In the genomic region with DNA sequence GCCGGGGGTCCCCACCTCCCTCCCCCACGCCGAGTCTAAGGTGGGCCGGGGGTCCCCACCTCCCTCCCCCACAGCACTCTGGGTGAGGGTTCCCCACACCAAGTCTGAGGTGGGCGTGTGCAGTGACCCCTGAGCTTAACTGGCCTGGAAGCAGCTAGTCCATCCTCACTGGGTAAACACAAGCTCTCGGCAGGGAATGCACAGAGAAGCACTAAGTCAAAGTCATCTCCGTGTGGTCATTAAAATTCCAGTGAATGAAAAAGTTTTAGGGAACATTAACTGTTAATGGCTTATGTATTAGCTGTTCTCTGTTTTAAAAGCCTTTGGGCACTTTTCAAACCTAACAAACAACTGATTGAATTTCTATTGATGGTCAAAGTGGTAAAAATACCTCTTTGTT, we compare ENCODE assay signal across 14 cellular contexts. TPM values are rescaled to one million over a fixed set of nuclear protein-coding genes. Genes with fewer than 3 reads are reported as not detected.
DNase-seq lines count a peak whose midpoint lies in the region; ATAC-seq, FAIRE-seq and TF ChIP-seq lines count a peak whose summit lies in the region.
"Had no signal": no experiment of that assay in that cellular context is flagged by ENCODE, and none has a peak within 500 bp of the region (broad histone marks: within the 10 kb centered on the region; RNA-seq: fewer than 3 reads in every experiment).

No MANE protein-coding gene starts in this region.

- H3K4me3 ChIP-seq in right lobe of liver (no peak overlapping the region), HepG2 (replicated peaks in 1 of 3; ENCODE audit: insufficient read depth in 1 of 3, low read depth in 2 of 3, low read length in 3 of 3) (no peak overlapping the region), hepatocyte (no peak overlapping the region), psoas muscle (no peak overlapping the region), mucosa of descending colon (no peak overlapping the region)
- H3K4me3 ChIP-seq: MG63, SJSA1 had no signal

- H2AFZ ChIP-seq in HepG2 (ENCODE audit: low read length) (no peak overlapping the region), hepatocyte (no peak overlapping the region)

- H3K9me2 ChIP-seq in hepatocyte (replicated peaks; ENCODE audit: insufficient read depth) = no peaks in the 10 kb centered on the region

- H4K20me1 ChIP-seq in HepG2 (ENCODE audit: insufficient read depth, low read length) (0 out of 2 replicates have a peak, but pooled peaks cover 2% of the 10 kb centered on the region), hepatocyte (ENCODE audit: insufficient read depth, poor library complexity, severe bottlenecking) (no peaks in the 10 kb centered on the region)

- H3K4me2 ChIP-seq in HepG2 (ENCODE audit: low read depth, low read length) (no peak overlapping the region), hepatocyte (peak overlapping the region; percentile 67)

- H3K4me1 ChIP-seq in right lobe of liver (no peaks in the 10 kb centered on the region), HepG2 (ENCODE audit: insufficient read depth, low read length) (peaks cover 8% of the 10 kb centered on the region), hepatocyte (ENCODE audit: insufficient read depth) (peaks cover 21% of the 10 kb centered on the region), psoas muscle (peaks cover 22% of the 10 kb centered on the region), mucosa of descending colon (ENCODE audit: low read depth) (no peaks in the 10 kb centered on the region)
- H3K4me1 ChIP-seq: SJSA1 had no signal

- H3K79me2 ChIP-seq in HepG2 (ENCODE audit: insufficient read depth, low read length) = no peaks in the 10 kb centered on the region
- H3K79me2 ChIP-seq in hepatocyte = no peaks in the 10 kb centered on the region

- ATAC-seq in right lobe of liver = no peak
- no peak for ATAC-seq in HepG2
- ATAC-seq in psoas muscle = no peak
- no peak for ATAC-seq in HG02840 (IDR thresholded peaks at IDR 0.05; ENCODE audit: low FRiP score, unreplicated experiment)
- no peak for ATAC-seq in HG03442 (IDR thresholded peaks at IDR 0.05; ENCODE audit: unreplicated experiment)
- ATAC-seq in HG03378 (IDR thresholded peaks at IDR 0.05; ENCODE audit: unreplicated experiment) = no peak
- ATAC-seq in mucosa of descending colon = no peak
- ATAC-seq: activated CD8-positive, alpha-beta T cell treated with anti-CD3 and anti-CD28 coated beads for 36 hours had no signal

- no peak for TF ChIP-seq POLR2A in right lobe of liver (IDR thresholded peaks at IDR 0.05)
- TF ChIP-seq POLR2A in HepG2 (IDR thresholded peaks at IDR 0.05; ENCODE audit: insufficient read depth in 1 of 2, low read depth in 2 of 2, low read length in 2 of 2) = no peak

- WGBS in right lobe of liver (ENCODE audit: insufficient coverage, low coverage, low lambda C conversion rate, missing lambda C conversion rate) = 20% methylated on average over 3 of the region's 7 CpGs
- 73% methylated on average over 7 of the region's 7 CpGs for WGBS in HepG2 (ENCODE audit: low lambda C conversion rate)
- WGBS in hepatocyte (ENCODE audit: low lambda C conversion rate, missing lambda C conversion rate) = 44% methylated on average over 6 of the region's 7 CpGs
- 71 to 73% (median 71%) methylated on average over 7 of the region's 7 CpGs for WGBS in psoas muscle, 3 donors

- POLR2A ChIA-PET in HepG2 (lab: Yijun Ruan, JAX) = no interaction called here

- in situ Hi-C loops in HepG2 (cut with HindIII; ENCODE audit: extremely low pct_ligation_motif_present, low pct_unique_long_range_greater_than_20kb) = no loop called here

- H3K27me3 ChIP-seq in right lobe of liver (no peaks in the 10 kb centered on the region), HepG2 (ENCODE audit: control insufficient read depth in 1 of 2, insufficient read depth in 2 of 2, low read length in 2 of 2) (no peaks in the 10 kb centered on the region), hepatocyte (no peaks in the 10 kb centered on the region), psoas muscle (ENCODE audit: insufficient read depth in 3 of 3, low read length in 2 of 3) (no peaks in the 10 kb centered on the region)
- H3K27me3 ChIP-seq: MG63, SJSA1 had no signal

- no peak overlapping the region for H3K9ac ChIP-seq in HepG2 (ENCODE audit: insufficient read depth, low read depth, low read length)

- H3K36me3 ChIP-seq in right lobe of liver (peaks cover 0 to 2% (median under 1%) of the 10 kb centered on the region in 4 donors), HepG2 (replicated peaks in 1 of 2; ENCODE audit: control insufficient read depth in 1 of 2, insufficient read depth in 2 of 2, low read length in 2 of 2) (peaks cover 7 to 49% of the 10 kb centered on the region in 2 experiments; a peak in 4 of 5 replicates), hepatocyte (replicated peaks; ENCODE audit: insufficient read depth, low read depth) (no peaks in the 10 kb centered on the region), psoas muscle (ENCODE audit: insufficient read depth in 1 of 2, low read depth in 1 of 2) (peaks cover 2 to 37% of the 10 kb centered on the region in 2 donors), mucosa of descending colon (ENCODE audit: low read depth) (no peaks in the 10 kb centered on the region)

- no peak for TF ChIP-seq EP300 in HepG2 (IDR thresholded peaks at IDR 0.05; ENCODE audit: low read depth in 2 of 2, low read length in 2 of 2)
- no peak for TF ChIP-seq EP300 in HepG2 (CRISPR knock-in tag; IDR thresholded peaks at IDR 0.05; ENCODE audit: borderline replicate concordance)

- H3K9me3 ChIP-seq in right lobe of liver (no peaks in the 10 kb centered on the region), HepG2 (ENCODE audit: low read length) (no peaks in the 10 kb centered on the region), hepatocyte (ENCODE audit: low read depth) (no peaks in the 10 kb centered on the region), psoas muscle (no peaks in the 10 kb centered on the region), mucosa of descending colon (no peaks in the 10 kb centered on the region)
- H3K9me3 ChIP-seq: MG63, SJSA1 had no signal

- no peak for TF ChIP-seq RAD21 in HepG2 (CRISPR knock-in tag; IDR thresholded peaks at IDR 0.05)

- TF ChIP-seq CTCF in right lobe of liver (IDR thresholded peaks at IDR 0.05) = no peak
- TF ChIP-seq CTCF in HepG2 (CRISPR knock-in tag; IDR thresholded peaks at IDR 0.05) = no peak
- TF ChIP-seq CTCF in hepatocyte (IDR thresholded peaks at IDR 0.05; ENCODE audit: poor library complexity) = no peak
- TF ChIP-seq CTCF in psoas muscle (IDR thresholded peaks at IDR 0.05) = no peak
- no peak for TF ChIP-seq CTCF in mucosa of descending colon (IDR thresholded peaks at IDR 0.05)

- DNase-seq in right lobe of liver = no peak
- DNase-seq in HepG2 (ENCODE audit: low spot score) = no peak
- peak; percentile 50 for DNase-seq in hepatocyte (ENCODE audit: low spot score)
- DNase-seq in psoas muscle = no peak
- DNase-seq in mucosa of descending colon = no peak
- DNase-seq: activated CD8-positive, alpha-beta T cell treated with anti-CD3 and anti-CD28 coated beads for 36 hours; MG63; NCI-H2107 had no signal

- H3K27ac ChIP-seq in right lobe of liver (peak overlapping the region in 2 of 3 donors; percentile 5 to 24), HepG2 (ENCODE audit: extremely low read length, insufficient read depth, low read length) (no peak overlapping the region), hepatocyte (peak overlapping the region; percentile 90), psoas muscle (peak overlapping the region; percentile 60)
- H3K27ac ChIP-seq: SJSA1 had no signal

- CTCF ChIA-PET in HepG2 (lab: Yijun Ruan, JAX; ENCODE audit: low intra/inter-chr PET ratio, low total read pairs) = no interaction called here

- FAIRE-seq in HepG2 (lab: Jason Lieb, UNC) = no peak
- FAIRE-seq: endometrium, TTC549 had no signal

- intact Hi-C loops in right lobe of liver (cut with DNase I) = loop anchor here in 1 of 2 donors (5.0 kb wide), 1 partner anchor 448 kb away; no protein-coding TSS in a partner anchor
- intact Hi-C loops in HepG2 (cut with micrococcal nuclease; ENCODE audit: unreplicated experiment) = no loop called here
- intact Hi-C loops in psoas muscle (cut with DNase I) = no loop called here
- intact Hi-C loops in mucosa of descending colon (cut with DNase I, micrococcal nuclease) = loop anchor here (5.0 to 10.0 kb wide), 2 partner anchors 446 to 448 kb away; no protein-coding TSS in a partner anchor

- no TSS peak for BruUV-seq in HepG2 (replicated peaks; lab: Mats Ljungman, UMichigan)

RNA-seq across cellular contexts. Expression of gene PRKAR1B, which starts 43.7 kb away (rescaled TPM):
- total RNA-seq in right lobe of liver (10 to 100 TPM in 3 of 6 experiments, 1 to 10 TPM in 3; 4.7 to 20.8 (median 11.3) TPM), HepG2 (2016; rRNA removed; fragmentation: Illumina TruSeq; extraction: Trizol) (28.2 and 29.2 TPM in 2 replicates), hepatocyte (16.6 and 23.4 TPM in 2 replicates), psoas muscle (1 to 10 TPM; 1.4 to 4.6 (median 3.4) TPM), mucosa of descending colon (10 to 100 TPM; 10.1 to 24.5 (median 24.4) TPM)
- 36.8 and 38.5 TPM in 2 replicates for total RNA-seq in HepG2 (2016; cell fraction: cytosol; rRNA removed; fragmentation: Illumina TruSeq; extraction: Trizol; ENCODE audit: low read depth)
- 22.1 and 28.2 TPM in 2 replicates for total RNA-seq in HepG2 (2016; cell fraction: insoluble cytoplasmic fraction; rRNA removed; fragmentation: Illumina TruSeq; extraction: Trizol)
- total RNA-seq in HepG2 (2016; cell fraction: membrane; rRNA removed; fragmentation: Illumina TruSeq; extraction: Trizol) = 16.2 and 18.2 TPM in 2 replicates
- 14.2 and 14.5 TPM in 2 replicates for total RNA-seq in HepG2 (2016; cell fraction: nucleus; rRNA removed; fragmentation: Illumina TruSeq; extraction: Trizol)
- polyA plus RNA-seq in HepG2 (2011; rRNA removed) (7.9 and 9.0 TPM in 2 replicates), hepatocyte (27.4 and 28.7 TPM in 2 replicates), psoas muscle (1 to 10 TPM; 1.5 to 1.9 (median 1.5) TPM)
- polyA plus RNA-seq in HepG2 (2011; cell fraction: cytosol; rRNA removed) = 8.2 and 10.4 TPM in 2 replicates
- polyA plus RNA-seq in HepG2 (2011; cell fraction: nucleus; rRNA removed) = 11.2 and 11.4 TPM in 2 replicates
- polyA plus RNA-seq in HepG2 (2012) = 17.4 and 18.1 TPM in 2 replicates
- 6.9 and 8.4 TPM in 2 replicates for polyA plus RNA-seq in HepG2 (2016; cell fraction: cytosol; fragmentation: Illumina TruSeq; extraction: Trizol; ENCODE audit: low read depth)
- polyA plus RNA-seq in HepG2 (2016; cell fraction: insoluble cytoplasmic fraction; fragmentation: Illumina TruSeq; extraction: Trizol; ENCODE audit: low read depth) = 26.6 and 31.8 TPM in 2 replicates
- polyA plus RNA-seq in HepG2 (2016; cell fraction: membrane; fragmentation: Illumina TruSeq; extraction: Trizol; ENCODE audit: low read depth) = 9.5 and 9.9 TPM in 2 replicates
- polyA plus RNA-seq in HepG2 (2016; cell fraction: nucleus; fragmentation: Illumina TruSeq; extraction: Trizol; ENCODE audit: insufficient read depth, low read depth) = 32.1 and 33.3 TPM in 2 replicates
- polyA minus RNA-seq in HepG2 (2011; rRNA and poly(A)+ RNA removed; ENCODE audit: low replicate concordance) = 18.3 and 37.7 TPM in 2 replicates
- polyA minus RNA-seq in HepG2 (2011; cell fraction: cytosol; rRNA and poly(A)+ RNA removed) = 9.6 and 10.1 TPM in 2 replicates
- polyA minus RNA-seq in HepG2 (2011; cell fraction: nucleus; rRNA and poly(A)+ RNA removed) = 8.6 and 12.4 TPM in 2 replicates

RNA-seq across cellular contexts. Expression of gene DNAAF5, which starts 44.3 kb away (rescaled TPM):
- total RNA-seq in right lobe of liver (10 to 100 TPM in 5 of 6 experiments, 1 to 10 TPM in 1; 9.5 to 22.8 (median 10.5) TPM), HepG2 (2016; rRNA removed; fragmentation: Illumina TruSeq; extraction: Trizol) (21.5 and 24.2 TPM in 2 replicates), hepatocyte (14.2 and 23.5 TPM in 2 replicates), psoas muscle (10 to 100 TPM; 17.8 to 26.7 (median 21.9) TPM), mucosa of descending colon (10 to 100 TPM; 29.4 to 43.0 (median 30.9) TPM)
- total RNA-seq in HepG2 (2016; cell fraction: cytosol; rRNA removed; fragmentation: Illumina TruSeq; extraction: Trizol; ENCODE audit: low read depth) = 9.3 and 11.4 TPM in 2 replicates
- total RNA-seq in HepG2 (2016; cell fraction: insoluble cytoplasmic fraction; rRNA removed; fragmentation: Illumina TruSeq; extraction: Trizol) = 21.5 and 22.4 TPM in 2 replicates
- 10.7 and 11.7 TPM in 2 replicates for total RNA-seq in HepG2 (2016; cell fraction: membrane; rRNA removed; fragmentation: Illumina TruSeq; extraction: Trizol)
- 14.3 and 17.6 TPM in 2 replicates for total RNA-seq in HepG2 (2016; cell fraction: nucleus; rRNA removed; fragmentation: Illumina TruSeq; extraction: Trizol)
- polyA plus RNA-seq in HepG2 (2011; rRNA removed) (11.8 and 11.9 TPM in 2 replicates), hepatocyte (18.7 and 19.0 TPM in 2 replicates), psoas muscle (10 to 100 TPM in 2 of 3 donors, 1 to 10 TPM in 1; 9.3 to 17.6 (median 14.1) TPM)
- polyA plus RNA-seq in HepG2 (2011; cell fraction: cytosol; rRNA removed) = 9.1 and 16.3 TPM in 2 replicates
- 28.7 and 38.5 TPM in 2 replicates for polyA plus RNA-seq in HepG2 (2011; cell fraction: nucleus; rRNA removed)
- 12.3 and 13.8 TPM in 2 replicates for polyA plus RNA-seq in HepG2 (2012)
- 2.6 and 3.4 TPM in 2 replicates for polyA plus RNA-seq in HepG2 (2016; cell fraction: cytosol; fragmentation: Illumina TruSeq; extraction: Trizol; ENCODE audit: low read depth)
- 29.1 and 34.4 TPM in 2 replicates for polyA plus RNA-seq in HepG2 (2016; cell fraction: insoluble cytoplasmic fraction; fragmentation: Illumina TruSeq; extraction: Trizol; ENCODE audit: low read depth)
- 7.7 and 8.4 TPM in 2 replicates for polyA plus RNA-seq in HepG2 (2016; cell fraction: membrane; fragmentation: Illumina TruSeq; extraction: Trizol; ENCODE audit: low read depth)
- 31.1 and 34.8 TPM in 2 replicates for polyA plus RNA-seq in HepG2 (2016; cell fraction: nucleus; fragmentation: Illumina TruSeq; extraction: Trizol; ENCODE audit: insufficient read depth, low read depth)
- 34.6 and 56.2 TPM in 2 replicates for polyA minus RNA-seq in HepG2 (2011; rRNA and poly(A)+ RNA removed; ENCODE audit: low replicate concordance)
- polyA minus RNA-seq in HepG2 (2011; cell fraction: cytosol; rRNA and poly(A)+ RNA removed) = 16.3 and 29.9 TPM in 2 replicates
- polyA minus RNA-seq in HepG2 (2011; cell fraction: nucleus; rRNA and poly(A)+ RNA removed) = 11.7 and 12.9 TPM in 2 replicates

Comparison
In these comparisons a context has a peak if more than half of its experiments do, and no peak if none do; other contexts are left out.
1. intact Hi-C loops: an anchor here in mucosa of descending colon (5.0 to 10.0 kb wide); none called in HepG2 and psoas muscle.